ENCODE assay signal across 26 cellular contexts in genomic region chr14:74967618-74968017, GRCh38. TPM values are rescaled to one million over a fixed set of nuclear protein-coding genes. Genes with fewer than 3 reads are reported as not detected.
"Had no signal": no experiment of that assay in that cellular context is flagged by ENCODE, and none has a peak within 500 bp of the region (broad histone marks: within the 10 kb centered on the region; RNA-seq: fewer than 3 reads in every experiment).

No MANE protein-coding gene starts in this region.

- H3K4me3 Mint-ChIP-seq: T-cell had no signal

- H3K9me3 ChIP-seq: Peyer's patch, SJSA1, SK-N-SH had no signal

- H3K36me3 Mint-ChIP-seq: T-cell had no signal

- H3K9me3 Mint-ChIP-seq: IgD-negative memory B cell, T-cell had no signal

- H3K27ac Mint-ChIP-seq: IgD-negative memory B cell, T-cell had no signal

- H3K27me3 ChIP-seq: Peyer's patch, SJSA1 had no signal

- H3K27ac ChIP-seq: PC-9, Peyer's patch, SJSA1 had no signal

- H3K9ac ChIP-seq: SK-N-SH had no signal

- H3K4me3 ChIP-seq: PC-9, Peyer's patch, SJSA1 had no signal

- DNase-seq: KBM-7; MV-4-11; NCI-H1048; NCI-H1105; NCI-H1417; NCI-H1436 treated with DMSO at 0.1 percent for 48 hours; NCI-H1694; NCI-H187 treated with DMSO at 0.1 percent for 48 hours; NCI-H2081; NCI-H2107; NCI-H2227 treated with DMSO at 0.1 percent for 48 hours; NCI-H524; NCI-H526 treated with DMSO at 0.1 percent for 48 hours; NCI-H774; NK-92 treated with Interleukin-12 subunit alpha and Interleukin-12 subunit beta, amount 100 ng/mL, for 24 hours; OCI-M1; PC-9; Peyer's patch; Right ventricle myocardium superior; SIG-M5; SK-N-SH; SW 1271; T-cell had no signal

- H3K4me2 ChIP-seq: PC-9, SK-N-SH had no signal

- H3K9me2 ChIP-seq: SK-N-SH had no signal

- H3K36me3 ChIP-seq: Peyer's patch, SJSA1 had no signal

- H3K4me1 ChIP-seq: Peyer's patch had no signal

- ATAC-seq: T-cell had no signal

RNA-seq across cellular contexts. Expression of gene PGF, which starts 12.2 kb away (rescaled TPM):
- polyA plus RNA-seq: IgD-negative memory B cell had no signal

RNA-seq across cellular contexts. Expression of gene RPS6KL1, which starts 44.6 kb away (rescaled TPM):
- total RNA-seq: HT1080, SJSA1 had no signal
